In genomic region chr3:49358884-49359225, GRCh38 we compare ENCODE assay signal across 8 cellular contexts. TPM values are rescaled to one million over a fixed set of nuclear protein-coding genes. Genes with fewer than 3 reads are reported as not detected.
A peak's percentile ranks its signal among the peaks of the same experiment; 100 is the strongest.
DNase-seq lines count a peak whose midpoint lies in the region; ATAC-seq and TF ChIP-seq lines count a peak whose summit lies in the region.

No MANE protein-coding gene starts in this region.

- peak overlapping the region; percentile 54 to 98 (median 94) for H3K27ac ChIP-seq in skin epidermis

- H3K4me1 Mint-ChIP-seq in T-helper 17 cell, result peaks cover 20% of the 10 kb centered on the region

- peak overlapping the region; percentile 96 for H3K4me3 Mint-ChIP-seq in T-helper 17 cell

- H3K27ac Mint-ChIP-seq in T-helper 17 cell, result peak overlapping the region; percentile 57

- H3K4me3 ChIP-seq in fibroblast of villous mesenchyme (ENCODE audit: low read depth, low read length), result peak overlapping the region; percentile 45
- peak overlapping the region in 6 of 7 experiments; percentile 53 to 77 (median 70) for H3K4me3 ChIP-seq in skin epidermis

- no peak for TF ChIP-seq CTCF in fibroblast of villous mesenchyme (IDR thresholded peaks at IDR 0.05; ENCODE audit: insufficient read depth, low read depth, low read length)

- ATAC-seq in T-helper 17 cell (peak; percentile 6), HG03045 (IDR thresholded peaks at IDR 0.05; ENCODE audit: unreplicated experiment) (no peak)

- peak; percentile 1 for DNase-seq in stimulated activated CD8-positive, alpha-beta memory T cell treated with anti-CD3 and anti-CD28 coated beads, Interleukin-12 subunit alpha, Interleukin-12 subunit beta, amount 100 ng/mL, for 4 hours (ENCODE audit: low read depth)
- no peak for DNase-seq in stimulated activated CD8-positive, alpha-beta memory T cell treated with anti-CD3 and anti-CD28 coated beads, Interleukin-4, amount 100 ng/mL, for 48 hours
- DNase-seq in T-helper 17 cell (no peak), fibroblast of villous mesenchyme (ENCODE audit: low read depth) (no peak), EL (no peak), DMS53 treated with DMSO at 0.1 percent for 48 hours (lab: John Stamatoyannopoulos, UW; ENCODE audit: unreplicated experiment) (no peak)

- H3K27me3 Mint-ChIP-seq in T-helper 17 cell, result no peaks in the 10 kb centered on the region

- H3K9me3 ChIP-seq in T-helper 17 cell (ENCODE audit: control insufficient read depth, low read length, poor library complexity, severe bottlenecking), result no peaks in the 10 kb centered on the region

- peaks cover 3% of the 10 kb centered on the region for H3K36me3 Mint-ChIP-seq in T-helper 17 cell (ENCODE audit: low read depth)

RNA-seq across cellular contexts. Expression of gene GPX1, which starts 0.7 kb away (rescaled TPM):
- 100 to 1,000 TPM in 1 of 2 donors, 10 to 100 TPM in 1; 75.6 to 326 TPM for total RNA-seq in T-helper 17 cell
- total RNA-seq in fibroblast of villous mesenchyme, result 198 and 272 TPM in 2 replicates

RNA-seq across cellular contexts. Expression of gene USP4, which starts 19.0 kb away (rescaled TPM):
- total RNA-seq in T-helper 17 cell (100 to 1,000 TPM; 101 to 110 TPM), fibroblast of villous mesenchyme (21.6 and 23.3 TPM in 2 replicates)

RNA-seq across cellular contexts. Expression of gene RHOA, which starts 52.9 kb away (rescaled TPM):
- total RNA-seq in T-helper 17 cell, result 100 to 1,000 TPM; 274 to 317 TPM
- 626 and 717 TPM in 2 replicates for total RNA-seq in fibroblast of villous mesenchyme

RNA-seq across cellular contexts. Expression of gene TCTA, which starts 53.4 kb away (rescaled TPM):
- total RNA-seq in T-helper 17 cell, result 10 to 100 TPM; 23.4 to 27.0 TPM
- 22.2 and 27.2 TPM in 2 replicates for total RNA-seq in fibroblast of villous mesenchyme
